ENCODE assay signal across 8 cellular contexts in the genomic region with DNA sequence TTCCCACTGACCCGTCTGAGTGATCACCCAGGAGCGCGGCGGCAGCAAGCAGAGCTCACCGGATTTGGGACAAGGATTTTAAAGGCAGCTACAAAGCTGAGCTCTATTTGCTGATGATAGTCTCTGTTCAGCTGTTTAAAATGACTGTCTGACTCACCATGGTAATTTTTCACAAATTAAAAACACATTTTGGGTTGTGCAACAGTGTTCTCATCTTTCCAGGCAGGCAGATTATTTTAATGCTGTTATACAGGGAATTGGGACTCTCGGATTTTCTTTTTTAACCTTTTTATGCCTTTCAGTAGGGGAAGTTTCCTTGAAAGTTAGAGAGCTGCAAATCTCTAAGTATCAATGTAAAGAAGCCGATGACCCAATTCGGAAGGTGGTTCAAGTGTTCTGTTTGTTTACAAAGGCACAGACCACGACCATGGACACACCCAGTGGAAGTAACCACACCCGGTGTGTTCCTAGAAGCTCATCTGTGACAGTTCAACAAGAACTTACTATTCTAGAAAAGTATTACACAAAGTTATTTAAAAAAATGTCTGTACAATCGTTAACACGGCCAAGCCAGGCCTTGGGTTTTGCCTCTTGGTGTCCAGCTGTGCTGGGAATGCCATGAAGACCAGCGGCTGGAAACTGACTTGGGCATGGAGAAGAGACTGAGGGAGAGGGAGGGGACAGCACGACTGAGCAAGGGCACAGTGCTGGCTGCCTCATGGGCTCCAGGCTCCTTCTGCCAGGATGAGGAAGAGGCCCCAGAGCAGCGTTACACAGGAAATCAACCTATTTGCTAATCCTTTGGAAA. TPM values are rescaled to one million over a fixed set of nuclear protein-coding genes. Genes with fewer than 3 reads are reported as not detected.
A peak's percentile ranks its signal among the peaks of the same experiment; 100 is the strongest.
DNase-seq lines count a peak whose midpoint lies in the region; ATAC-seq and TF ChIP-seq lines count a peak whose summit lies in the region.
"Not testable (repeated sequence)": the region's sequence is repeated elsewhere in the genome, so short reads cannot be mapped to it uniquely, and the experiment has no call there.

No MANE protein-coding gene starts in this region.

- H3K9me3 ChIP-seq in Peyer's patch, esophagus muscularis mucosa: not testable (repeated sequence)

- intact Hi-C loops in esophagus muscularis mucosa (cut with DNase I) = not testable (repeated sequence)

- TF ChIP-seq POLR2A in Peyer's patch (IDR thresholded peaks at IDR 0.05); esophagus muscularis mucosa (IDR thresholded peaks at IDR 0.05; ENCODE audit: low read depth): not testable (repeated sequence)

- TF ChIP-seq EP300 in esophagus muscularis mucosa (IDR thresholded peaks at IDR 0.05) = not testable (repeated sequence)

- not testable (repeated sequence) for ATAC-seq in activated naive CD8-positive, alpha-beta T cell treated with anti-CD3 and anti-CD28 coated beads, Interleukin-2, amount 10 ng/mL, durations not matched to agents 7 days and 5 days (ENCODE audit: low read depth); memory B cell (ENCODE audit: low read depth); stimulated activated effector memory CD8-positive, alpha-beta T cell treated with anti-CD3 and anti-CD28 coated beads, Interleukin-12 subunit alpha, Interleukin-12 subunit beta, amount 100 ng/mL, for 72 hours

- H3K4me3 Mint-ChIP-seq in activated CD4-positive, alpha-beta T cell treated with anti-CD3 and anti-CD28 coated beads, Interleukin-2, amount 10 ng/mL, durations not matched to agents 7 days and 5 days = peak overlapping the region; percentile 67
- H3K4me3 Mint-ChIP-seq in activated naive CD8-positive, alpha-beta T cell treated with anti-CD3 and anti-CD28 coated beads, Interleukin-2, amount 10 ng/mL, durations not matched to agents 7 days and 5 days = peak overlapping the region; percentile 68
- H3K4me3 Mint-ChIP-seq in memory B cell = peak overlapping the region; percentile 43
- peak overlapping the region; percentile 18 for H3K4me3 Mint-ChIP-seq in stimulated activated effector memory CD8-positive, alpha-beta T cell treated with anti-CD3 and anti-CD28 coated beads, Interleukin-12 subunit alpha, Interleukin-12 subunit beta, amount 100 ng/mL, for 72 hours

- H3K4me1 Mint-ChIP-seq in activated CD4-positive, alpha-beta T cell treated with anti-CD3 and anti-CD28 coated beads, Interleukin-2, amount 10 ng/mL, durations not matched to agents 7 days and 5 days = peaks cover 28% of the 10 kb centered on the region
- H3K4me1 Mint-ChIP-seq in activated naive CD8-positive, alpha-beta T cell treated with anti-CD3 and anti-CD28 coated beads, Interleukin-2, amount 10 ng/mL, durations not matched to agents 7 days and 5 days; memory B cell; stimulated activated effector memory CD8-positive, alpha-beta T cell treated with anti-CD3 and anti-CD28 coated beads, Interleukin-12 subunit alpha, Interleukin-12 subunit beta, amount 100 ng/mL, for 72 hours: not testable (repeated sequence)

- CTCF ChIA-PET in activated CD4-positive, alpha-beta T cell treated with anti-CD3 and anti-CD28 coated beads, Interleukin-2, amount 10 ng/mL, durations not matched to agents 7 days and 5 days (lab: Charles Lee) = interaction anchor here (2.0 kb wide), 1 partner anchor 63 kb away, joined by 13 read pairs; no protein-coding TSS in a partner anchor

- DNase-seq in AG09319 (ENCODE audit: extremely low read depth, low read depth) (peak; percentile 52), H4 (ENCODE audit: low spot score) (peak; percentile 45), Peyer's patch (peak in 2 of 3 donors; percentile 14 to 52)
- peak; percentile 75 for DNase-seq in activated CD4-positive, alpha-beta T cell treated with anti-CD3 and anti-CD28 coated beads, Interleukin-2, amount 10 ng/mL, durations not matched to agents 7 days and 5 days
- not testable (repeated sequence) for DNase-seq in activated naive CD8-positive, alpha-beta T cell treated with anti-CD3 and anti-CD28 coated beads, Interleukin-2, amount 10 ng/mL, durations not matched to agents 7 days and 5 days; esophagus muscularis mucosa (ENCODE audit: extremely low spot score); memory B cell (ENCODE audit: low spot score in 2 of 2); stimulated activated effector memory CD8-positive, alpha-beta T cell treated with anti-CD3 and anti-CD28 coated beads, Interleukin-12 subunit alpha, Interleukin-12 subunit beta, amount 100 ng/mL, for 72 hours (ENCODE audit: low spot score in 2 of 2)

- H3K4me1 ChIP-seq in Peyer's patch = not testable (repeated sequence)
- peaks cover 0 to 12% (median 2%) of the 10 kb centered on the region in 4 donors for H3K4me1 ChIP-seq in esophagus muscularis mucosa

- H3K36me3 ChIP-seq in Peyer's patch (peaks cover 0 to 27% (median 0%) of the 10 kb centered on the region in 3 donors), esophagus muscularis mucosa (peaks cover 24 to 42% (median 30%) of the 10 kb centered on the region in 4 donors)

- H3K27me3 Mint-ChIP-seq in activated CD4-positive, alpha-beta T cell treated with anti-CD3 and anti-CD28 coated beads, Interleukin-2, amount 10 ng/mL, durations not matched to agents 7 days and 5 days; activated naive CD8-positive, alpha-beta T cell treated with anti-CD3 and anti-CD28 coated beads, Interleukin-2, amount 10 ng/mL, durations not matched to agents 7 days and 5 days; memory B cell: not testable (repeated sequence)

- not testable (repeated sequence) for TF ChIP-seq CTCF in AG09319 (IDR thresholded peaks at IDR 0.05; ENCODE audit: low read depth, low read length); Peyer's patch (IDR thresholded peaks at IDR 0.05); esophagus muscularis mucosa (IDR thresholded peaks at IDR 0.05)

- H3K27ac ChIP-seq in Peyer's patch (peak overlapping the region in 2 of 4 donors; percentile 43 to 53), esophagus muscularis mucosa (replicated peaks in 1 of 4) (peak overlapping the region in 3 of 4 donors; percentile 11 to 57 (median 44))

- peaks cover 22% of the 10 kb centered on the region for H3K36me3 Mint-ChIP-seq in activated CD4-positive, alpha-beta T cell treated with anti-CD3 and anti-CD28 coated beads, Interleukin-2, amount 10 ng/mL, durations not matched to agents 7 days and 5 days (ENCODE audit: low read depth)
- H3K36me3 Mint-ChIP-seq in activated naive CD8-positive, alpha-beta T cell treated with anti-CD3 and anti-CD28 coated beads, Interleukin-2, amount 10 ng/mL, durations not matched to agents 7 days and 5 days; memory B cell: not testable (repeated sequence)
- peaks cover 34% of the 10 kb centered on the region for H3K36me3 Mint-ChIP-seq in stimulated activated effector memory CD8-positive, alpha-beta T cell treated with anti-CD3 and anti-CD28 coated beads, Interleukin-12 subunit alpha, Interleukin-12 subunit beta, amount 100 ng/mL, for 72 hours

- peak overlapping the region; percentile 100 for H3K27ac Mint-ChIP-seq in activated CD4-positive, alpha-beta T cell treated with anti-CD3 and anti-CD28 coated beads, Interleukin-2, amount 10 ng/mL, durations not matched to agents 7 days and 5 days
- H3K27ac Mint-ChIP-seq in activated naive CD8-positive, alpha-beta T cell treated with anti-CD3 and anti-CD28 coated beads, Interleukin-2, amount 10 ng/mL, durations not matched to agents 7 days and 5 days = peak overlapping the region; percentile 86
- peak overlapping the region; percentile 41 for H3K27ac Mint-ChIP-seq in memory B cell
- H3K27ac Mint-ChIP-seq in stimulated activated effector memory CD8-positive, alpha-beta T cell treated with anti-CD3 and anti-CD28 coated beads, Interleukin-12 subunit alpha, Interleukin-12 subunit beta, amount 100 ng/mL, for 72 hours = peak overlapping the region; percentile 90

- not testable (repeated sequence) for H3K27me3 ChIP-seq in Peyer's patch, esophagus muscularis mucosa

- POLR2A ChIA-PET in activated CD4-positive, alpha-beta T cell treated with anti-CD3 and anti-CD28 coated beads, Interleukin-2, amount 10 ng/mL, durations not matched to agents 7 days and 5 days (lab: Charles Lee); activated naive CD8-positive, alpha-beta T cell treated with anti-CD3 and anti-CD28 coated beads, Interleukin-2, amount 10 ng/mL, durations not matched to agents 7 days and 5 days (lab: Charles Lee): not testable (repeated sequence)

- not testable (repeated sequence) for H3K4me3 ChIP-seq in Peyer's patch, esophagus muscularis mucosa

- H3K9me3 Mint-ChIP-seq in activated CD4-positive, alpha-beta T cell treated with anti-CD3 and anti-CD28 coated beads, Interleukin-2, amount 10 ng/mL, durations not matched to agents 7 days and 5 days; activated naive CD8-positive, alpha-beta T cell treated with anti-CD3 and anti-CD28 coated beads, Interleukin-2, amount 10 ng/mL, durations not matched to agents 7 days and 5 days; memory B cell; stimulated activated effector memory CD8-positive, alpha-beta T cell treated with anti-CD3 and anti-CD28 coated beads, Interleukin-12 subunit alpha, Interleukin-12 subunit beta, amount 100 ng/mL, for 72 hours: not testable (repeated sequence)

- 51% methylated on average over 5 of the region's 15 CpGs for WGBS in esophagus muscularis mucosa

RNA-seq across cellular contexts. Expression of a gene that starts 4.4 kb away (rescaled TPM):
- 3.8 and 7.0 TPM in 2 replicates for total RNA-seq in H4 (2014; rRNA removed; shearing (Covaris generic))
- total RNA-seq in Peyer's patch (100 to 1,000 TPM; 129 to 269 (median 199) TPM), esophagus muscularis mucosa (10 to 100 TPM; 18.2 to 46.9 (median 31.4) TPM)
- total RNA-seq in activated CD4-positive, alpha-beta T cell treated with anti-CD3 and anti-CD28 coated beads, Interleukin-2, amount 10 ng/mL, durations not matched to agents 7 days and 5 days = 10 to 100 TPM; 61.4 to 81.9 TPM
- total RNA-seq in activated naive CD8-positive, alpha-beta T cell treated with anti-CD3 and anti-CD28 coated beads, Interleukin-2, amount 10 ng/mL, durations not matched to agents 7 days and 5 days = 100 to 1,000 TPM; 104 to 106 TPM

RNA-seq across cellular contexts. Expression of a gene that starts 35.9 kb away (rescaled TPM):
- 18.5 and 20.1 TPM in 2 replicates for total RNA-seq in H4 (2014; rRNA removed; shearing (Covaris generic))
- 100 to 1,000 TPM in 2 of 4 donors, 10 to 100 TPM in 2; 76.9 to 132 (median 103) TPM for total RNA-seq in Peyer's patch
- 10 to 100 TPM; 62.5 to 65.0 TPM for total RNA-seq in activated CD4-positive, alpha-beta T cell treated with anti-CD3 and anti-CD28 coated beads, Interleukin-2, amount 10 ng/mL, durations not matched to agents 7 days and 5 days
- 10 to 100 TPM; 75.3 to 77.0 TPM for total RNA-seq in activated naive CD8-positive, alpha-beta T cell treated with anti-CD3 and anti-CD28 coated beads, Interleukin-2, amount 10 ng/mL, durations not matched to agents 7 days and 5 days
- total RNA-seq in esophagus muscularis mucosa = 10 to 100 TPM; 25.7 to 65.0 (median 35.6) TPM

RNA-seq across cellular contexts. Expression of a gene that starts 49.8 kb away (rescaled TPM):
- 27.4 and 36.7 TPM in 2 replicates for total RNA-seq in H4 (2014; rRNA removed; shearing (Covaris generic))
- 100 to 1,000 TPM; 115 to 210 (median 162) TPM for total RNA-seq in Peyer's patch
- 10 to 100 TPM; 76.6 to 78.7 TPM for total RNA-seq in activated CD4-positive, alpha-beta T cell treated with anti-CD3 and anti-CD28 coated beads, Interleukin-2, amount 10 ng/mL, durations not matched to agents 7 days and 5 days
- 10 to 100 TPM; 69.7 to 74.3 TPM for total RNA-seq in activated naive CD8-positive, alpha-beta T cell treated with anti-CD3 and anti-CD28 coated beads, Interleukin-2, amount 10 ng/mL, durations not matched to agents 7 days and 5 days
- total RNA-seq in esophagus muscularis mucosa = 100 to 1,000 TPM in 1 of 4 donors, 10 to 100 TPM in 3; 66.4 to 119 (median 82.7) TPM

Comparison
In these comparisons a context has a peak if more than half of its experiments do, and no peak if none do; other contexts are left out.
1. H3K27ac Mint-ChIP-seq: peak in every context shown above with its lines; median percentile 100 in activated CD4-positive, alpha-beta T cell treated with anti-CD3 and anti-CD28 coated beads, Interleukin-2, amount 10 ng/mL, durations not matched to agents 7 days and 5 days; 90 in stimulated activated effector memory CD8-positive, alpha-beta T cell treated with anti-CD3 and anti-CD28 coated beads, Interleukin-12 subunit alpha, Interleukin-12 subunit beta, amount 100 ng/mL, for 72 hours; 86 in activated naive CD8-positive, alpha-beta T cell treated with anti-CD3 and anti-CD28 coated beads, Interleukin-2, amount 10 ng/mL, durations not matched to agents 7 days and 5 days; 41 in memory B cell.
2. H3K4me3 Mint-ChIP-seq: peak in every context shown above with its lines; median percentile 68 in activated naive CD8-positive, alpha-beta T cell treated with anti-CD3 and anti-CD28 coated beads, Interleukin-2, amount 10 ng/mL, durations not matched to agents 7 days and 5 days; 67 in activated CD4-positive, alpha-beta T cell treated with anti-CD3 and anti-CD28 coated beads, Interleukin-2, amount 10 ng/mL, durations not matched to agents 7 days and 5 days; 43 in memory B cell; 18 in stimulated activated effector memory CD8-positive, alpha-beta T cell treated with anti-CD3 and anti-CD28 coated beads, Interleukin-12 subunit alpha, Interleukin-12 subunit beta, amount 100 ng/mL, for 72 hours.